ENCODE assay signal across 1 cellular context in the genomic region with DNA sequence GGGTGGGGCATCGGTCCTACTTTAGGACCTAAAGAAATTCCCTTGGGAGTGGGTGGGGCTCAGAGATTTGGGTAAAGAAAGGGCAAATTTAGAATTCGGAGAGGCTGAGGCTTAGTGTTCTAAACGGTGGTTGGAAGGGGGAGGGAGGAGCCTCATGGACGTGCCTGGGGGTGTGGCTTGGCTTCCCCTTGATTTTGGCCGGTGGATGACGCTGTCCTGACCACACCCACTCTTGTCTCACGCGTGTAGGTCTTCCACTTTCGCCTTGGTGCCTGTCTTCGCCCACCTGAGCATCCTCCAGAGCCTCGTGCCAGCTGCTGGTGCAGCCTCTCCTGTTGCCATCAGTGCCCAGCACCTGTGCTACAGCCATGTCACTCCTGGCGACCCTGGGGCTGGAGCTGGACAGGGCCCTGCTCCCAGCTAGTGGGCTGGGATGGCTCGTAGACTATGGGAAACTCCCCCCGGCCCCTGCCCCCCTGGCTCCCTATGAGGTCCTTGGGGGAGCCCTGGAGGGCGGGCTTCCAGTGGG.
TF ChIP-seq lines count a peak whose summit lies in the region.

No MANE protein-coding gene starts in this region.

TF ChIP-seq in K562, 482 proteins besides CTCF, POLR2A, EP300 and RAD21 (continued from another document):
- TF ChIP-seq, protein P1, sequence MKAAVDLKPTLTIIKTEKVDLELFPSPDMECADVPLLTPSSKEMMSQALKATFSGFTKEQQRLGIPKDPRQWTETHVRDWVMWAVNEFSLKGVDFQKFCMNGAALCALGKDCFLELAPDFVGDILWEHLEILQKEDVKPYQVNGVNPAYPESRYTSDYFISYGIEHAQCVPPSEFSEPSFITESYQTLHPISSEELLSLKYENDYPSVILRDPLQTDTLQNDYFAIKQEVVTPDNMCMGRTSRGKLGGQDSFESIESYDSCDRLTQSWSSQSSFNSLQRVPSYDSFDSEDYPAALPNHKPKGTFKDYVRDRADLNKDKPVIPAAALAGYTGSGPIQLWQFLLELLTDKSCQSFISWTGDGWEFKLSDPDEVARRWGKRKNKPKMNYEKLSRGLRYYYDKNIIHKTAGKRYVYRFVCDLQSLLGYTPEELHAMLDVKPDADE (conservative IDR thresholded peaks at IDR 0.05; ENCODE audit: control insufficient read depth, low read depth, low read length): no peak
- TF ChIP-seq SMARCA5 (IDR thresholded peaks at IDR 0.05) (no peak), PRPF4 (IDR thresholded peaks at IDR 0.05; ENCODE audit: insufficient read depth, low read depth, low read length, poor library complexity, severe bottlenecking) (peak; percentile 54), KAT8 (IDR thresholded peaks at IDR 0.05; ENCODE audit: low read depth) (no peak), CBX3 (IDR thresholded peaks at IDR 0.05; ENCODE audit: borderline replicate concordance in 1 of 2, low read length in 2 of 2) (peak in 1 of 2 experiments; percentile 38; a peak in 1 of 3 replicates), SOX6 (IDR thresholded peaks at IDR 0.05) (no peak), PHF20 (IDR thresholded peaks at IDR 0.05; ENCODE audit: partially characterized antibody) (no peak), POLR2B (IDR thresholded peaks at IDR 0.05; ENCODE audit: low read depth, partially characterized antibody) (peak; percentile 14), RBM22 (IDR thresholded peaks at IDR 0.05; ENCODE audit: low read depth, low read length, poor library complexity, severe bottlenecking) (peak; percentile 99), RBFOX2 (IDR thresholded peaks at IDR 0.05; ENCODE audit: low read depth, low read length) (peak; percentile 86)
- TF ChIP-seq, protein P2, sequence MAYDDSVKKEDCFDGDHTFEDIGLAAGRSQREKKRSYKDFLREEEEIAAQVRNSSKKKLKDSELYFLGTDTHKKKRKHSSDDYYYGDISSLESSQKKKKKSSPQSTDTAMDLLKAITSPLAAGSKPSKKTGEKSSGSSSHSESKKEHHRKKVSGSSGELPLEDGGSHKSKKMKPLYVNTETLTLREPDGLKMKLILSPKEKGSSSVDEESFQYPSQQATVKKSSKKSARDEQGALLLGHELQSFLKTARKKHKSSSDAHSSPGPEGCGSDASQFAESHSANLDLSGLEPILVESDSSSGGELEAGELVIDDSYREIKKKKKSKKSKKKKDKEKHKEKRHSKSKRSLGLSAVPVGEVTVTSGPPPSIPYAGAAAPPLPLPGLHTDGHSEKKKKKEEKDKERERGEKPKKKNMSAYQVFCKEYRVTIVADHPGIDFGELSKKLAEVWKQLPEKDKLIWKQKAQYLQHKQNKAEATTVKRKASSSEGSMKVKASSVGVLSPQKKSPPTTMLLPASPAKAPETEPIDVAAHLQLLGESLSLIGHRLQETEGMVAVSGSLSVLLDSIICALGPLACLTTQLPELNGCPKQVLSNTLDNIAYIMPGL (CRISPR knock-in tag; IDR thresholded peaks at IDR 0.05): no peak
- TF ChIP-seq, protein P3, sequence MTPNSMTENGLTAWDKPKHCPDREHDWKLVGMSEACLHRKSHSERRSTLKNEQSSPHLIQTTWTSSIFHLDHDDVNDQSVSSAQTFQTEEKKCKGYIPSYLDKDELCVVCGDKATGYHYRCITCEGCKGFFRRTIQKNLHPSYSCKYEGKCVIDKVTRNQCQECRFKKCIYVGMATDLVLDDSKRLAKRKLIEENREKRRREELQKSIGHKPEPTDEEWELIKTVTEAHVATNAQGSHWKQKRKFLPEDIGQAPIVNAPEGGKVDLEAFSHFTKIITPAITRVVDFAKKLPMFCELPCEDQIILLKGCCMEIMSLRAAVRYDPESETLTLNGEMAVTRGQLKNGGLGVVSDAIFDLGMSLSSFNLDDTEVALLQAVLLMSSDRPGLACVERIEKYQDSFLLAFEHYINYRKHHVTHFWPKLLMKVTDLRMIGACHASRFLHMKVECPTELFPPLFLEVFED (CRISPR knock-in tag; conservative IDR thresholded peaks at IDR 0.05): 0 out of 2 replicates have a peak, but pooled peaks have one; percentile 1
